ENCODE assay signal across 27 cellular contexts in the genomic region with DNA sequence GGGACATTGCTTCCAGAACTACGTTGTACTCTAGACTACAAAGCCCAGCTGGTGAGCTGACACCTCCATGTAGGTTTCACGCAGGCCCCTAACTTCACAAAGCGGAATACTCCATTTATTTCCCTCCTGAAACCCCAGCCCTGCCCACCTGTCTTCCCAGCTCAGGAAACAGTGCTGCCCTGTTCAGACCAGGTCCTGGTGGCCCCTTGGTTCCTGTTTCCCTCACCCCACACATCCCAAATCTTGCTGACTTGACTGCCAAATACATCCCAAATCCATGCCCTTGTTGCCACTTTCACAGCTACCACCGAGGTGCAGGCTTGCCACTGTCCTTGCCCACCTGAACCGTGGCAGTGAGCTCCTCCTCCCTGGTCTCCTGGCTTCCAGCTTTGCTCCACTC.
DNase-seq lines count a peak whose midpoint lies in the region; ATAC-seq and TF ChIP-seq lines count a peak whose summit lies in the region.
"Had no signal": no experiment of that assay in that cellular context is flagged by ENCODE, and none has a peak within 500 bp of the region (broad histone marks: within the 10 kb centered on the region; RNA-seq: fewer than 3 reads in every experiment).

No MANE protein-coding gene starts in this region.

- 71% methylated on average over 5 of the region's 5 CpGs for WGBS in right lobe of liver (ENCODE audit: insufficient coverage, low coverage, low lambda C conversion rate, missing lambda C conversion rate)
- WGBS in testis, 2 donors, result 84 to 90% methylated on average over 5 of the region's 5 CpGs

- H3K36me3 ChIP-seq in right lobe of liver, result no peaks in the 10 kb centered on the region
- no peaks in the 10 kb centered on the region for H3K36me3 ChIP-seq in stomach smooth muscle (ENCODE audit: control insufficient read depth in 2 of 2, insufficient read depth in 2 of 2, low read length in 2 of 2)
- H3K36me3 ChIP-seq in testis (ENCODE audit: low read depth, missing control alignments), result no peaks in the 10 kb centered on the region
- H3K36me3 ChIP-seq: spleen had no signal

- H3K9me3 Mint-ChIP-seq in activated CD8-positive, alpha-beta memory T cell treated with anti-CD3 and anti-CD28 coated beads, Interleukin-2, amount 10 ng/mL, durations not matched to agents 7 days and 5 days (ENCODE audit: low read depth), result no peaks in the 10 kb centered on the region
- H3K9me3 Mint-ChIP-seq: activated CD8-positive, alpha-beta T cell treated with anti-CD3 and anti-CD28 coated beads for 36 hours; activated naive CD8-positive, alpha-beta T cell treated with anti-CD3 and anti-CD28 coated beads, Interleukin-2, amount 10 ng/mL, durations not matched to agents 7 days and 5 days had no signal

- POLR2A ChIA-PET in RWPE1 (lab: Yijun Ruan, JAX; ENCODE audit: low non-redundant PET), result no interaction called here

- intact Hi-C loops in right lobe of liver (cut with DNase I), result no loop called here
- intact Hi-C loops in testis (cut with DNase I; ENCODE audit: low total_unique reads), result no loop called here

- peak overlapping the region; percentile 29 for H3K27ac Mint-ChIP-seq in activated CD8-positive, alpha-beta memory T cell treated with anti-CD3 and anti-CD28 coated beads, Interleukin-2, amount 10 ng/mL, durations not matched to agents 7 days and 5 days
- H3K27ac Mint-ChIP-seq: activated CD8-positive, alpha-beta T cell treated with anti-CD3 and anti-CD28 coated beads for 36 hours; activated naive CD8-positive, alpha-beta T cell treated with anti-CD3 and anti-CD28 coated beads, Interleukin-2, amount 10 ng/mL, durations not matched to agents 7 days and 5 days; T-helper 17 cell had no signal

- H3K27ac ChIP-seq in RWPE1 (peak overlapping the region; percentile 1; the same call in 1 of the 2 replicates), right lobe of liver (peak overlapping the region in 2 of 3 donors; percentile 93 to 95), stomach smooth muscle (ENCODE audit: low read length) (peak overlapping the region; percentile 37), testis (peak overlapping the region in 1 of 2 donors; percentile 70)
- H3K27ac ChIP-seq: 22Rv1 had no signal

- TF ChIP-seq POLR2A in right lobe of liver (IDR thresholded peaks at IDR 0.05), result no peak
- no peak for TF ChIP-seq POLR2A in testis (IDR thresholded peaks at IDR 0.05)

- CTCF ChIA-PET in activated CD8-positive, alpha-beta memory T cell treated with anti-CD3 and anti-CD28 coated beads, Interleukin-2, amount 10 ng/mL, durations not matched to agents 7 days and 5 days (lab: Charles Lee), result no interaction called here
- CTCF ChIA-PET in RWPE1 (lab: Yijun Ruan, JAX), result interaction anchor here (0.6 kb wide), 1 partner anchor 206 kb away, joined by 4 read pairs; no protein-coding TSS in a partner anchor

- TF ChIP-seq CTCF in RWPE1 (conservative IDR thresholded peaks at IDR 0.05; ENCODE audit: low read depth), result no peak
- no peak for TF ChIP-seq CTCF in right lobe of liver (IDR thresholded peaks at IDR 0.05)
- no peak for TF ChIP-seq CTCF in testis (IDR thresholded peaks at IDR 0.05)

- DNase-seq in activated CD8-positive, alpha-beta memory T cell treated with anti-CD3 and anti-CD28 coated beads, Interleukin-2, amount 10 ng/mL, durations not matched to agents 7 days and 5 days, result no peak
- DNase-seq in activated CD8-positive, alpha-beta memory T cell treated with anti-CD3 and anti-CD28 coated beads for 24 hours, result no peak
- no peak for DNase-seq in RWPE1 (ENCODE audit: low spot score)
- no peak for DNase-seq in right lobe of liver
- no peak for DNase-seq in foreskin melanocyte
- no peak for DNase-seq in testis
- no peak for DNase-seq in inferior parietal cortex (ENCODE audit: extremely low spot score)
- DNase-seq: activated CD4-positive, alpha-beta T cell treated with anti-CD3 and anti-CD28 coated beads for 1 hour; activated CD8-positive, alpha-beta T cell treated with anti-CD3 and anti-CD28 coated beads for 36 hours; activated naive CD8-positive, alpha-beta T cell treated with anti-CD3 and anti-CD28 coated beads, Interleukin-2, amount 10 ng/mL, durations not matched to agents 7 days and 5 days; activated T-cell treated with anti-CD3 and anti-CD28 coated beads for 4 hours; cerebellar nuclear complex; DND-41; KBM-7; mesendoderm; MM.1S; NCI-H1417; NCI-H748 treated with DMSO at 0.1 percent for 48 hours; RPMI8226; spleen; stimulated activated CD4-positive, alpha-beta T cell treated with anti-CD3 and anti-CD28 coated beads, Interleukin-2, amount 100 ng/mL, for 48 hours; substantia nigra; T-helper 17 cell had no signal

- H3K27me3 Mint-ChIP-seq in activated CD8-positive, alpha-beta memory T cell treated with anti-CD3 and anti-CD28 coated beads, Interleukin-2, amount 10 ng/mL, durations not matched to agents 7 days and 5 days, result peaks cover 16% of the 10 kb centered on the region
- H3K27me3 Mint-ChIP-seq: activated CD8-positive, alpha-beta T cell treated with anti-CD3 and anti-CD28 coated beads for 36 hours had no signal

- H3K9me3 ChIP-seq in right lobe of liver, result no peaks in the 10 kb centered on the region
- no peaks in the 10 kb centered on the region for H3K9me3 ChIP-seq in stomach smooth muscle (ENCODE audit: control insufficient read depth in 2 of 2, low read length in 2 of 2)
- H3K9me3 ChIP-seq in testis, result no peaks in the 10 kb centered on the region
- H3K9me3 ChIP-seq: spleen had no signal

- no peaks in the 10 kb centered on the region for H3K27me3 ChIP-seq in right lobe of liver
- no peaks in the 10 kb centered on the region for H3K27me3 ChIP-seq in stomach smooth muscle (ENCODE audit: control insufficient read depth in 1 of 2, insufficient read depth in 2 of 2, low read length in 2 of 2)
- no peaks in the 10 kb centered on the region for H3K27me3 ChIP-seq in testis
- H3K27me3 ChIP-seq: spleen had no signal

- no peak overlapping the region for H3K4me3 ChIP-seq in right lobe of liver
- H3K4me3 ChIP-seq in stomach smooth muscle (ENCODE audit: low read length in 2 of 2), result no peak overlapping the region
- H3K4me3 ChIP-seq in testis, result no peak overlapping the region
- H3K4me3 ChIP-seq: spleen had no signal

- no peak overlapping the region for H3K9ac ChIP-seq in stomach smooth muscle (ENCODE audit: low read length in 2 of 2)

- ATAC-seq in activated CD8-positive, alpha-beta memory T cell treated with anti-CD3 and anti-CD28 coated beads, Interleukin-2, amount 10 ng/mL, durations not matched to agents 7 days and 5 days, result no peak
- no peak for ATAC-seq in right lobe of liver
- ATAC-seq: activated CD8-positive, alpha-beta T cell treated with anti-CD3 and anti-CD28 coated beads for 36 hours; HCT116; SK-N-SH treated with all-trans-retinoic acid at 6 μM for 48 hours; T-helper 17 cell had no signal

- no peak overlapping the region for H3K4me3 Mint-ChIP-seq in activated CD8-positive, alpha-beta memory T cell treated with anti-CD3 and anti-CD28 coated beads, Interleukin-2, amount 10 ng/mL, durations not matched to agents 7 days and 5 days
- H3K4me3 Mint-ChIP-seq: activated CD8-positive, alpha-beta T cell treated with anti-CD3 and anti-CD28 coated beads for 36 hours; activated naive CD8-positive, alpha-beta T cell treated with anti-CD3 and anti-CD28 coated beads, Interleukin-2, amount 10 ng/mL, durations not matched to agents 7 days and 5 days; T-helper 17 cell had no signal

- no peaks in the 10 kb centered on the region for H3K36me3 Mint-ChIP-seq in activated CD8-positive, alpha-beta memory T cell treated with anti-CD3 and anti-CD28 coated beads, Interleukin-2, amount 10 ng/mL, durations not matched to agents 7 days and 5 days
- H3K36me3 Mint-ChIP-seq: activated naive CD8-positive, alpha-beta T cell treated with anti-CD3 and anti-CD28 coated beads, Interleukin-2, amount 10 ng/mL, durations not matched to agents 7 days and 5 days had no signal

- peaks cover 6% of the 10 kb centered on the region for H3K4me1 Mint-ChIP-seq in activated CD8-positive, alpha-beta memory T cell treated with anti-CD3 and anti-CD28 coated beads, Interleukin-2, amount 10 ng/mL, durations not matched to agents 7 days and 5 days

- H3K4me1 ChIP-seq in right lobe of liver (peaks cover 0 to 83% (median 36%) of the 10 kb centered on the region in 4 donors), stomach smooth muscle (ENCODE audit: control insufficient read depth, insufficient read depth, low read length) (peaks cover 51% of the 10 kb centered on the region), testis (peaks cover 36% of the 10 kb centered on the region)
